In the genomic region with DNA sequence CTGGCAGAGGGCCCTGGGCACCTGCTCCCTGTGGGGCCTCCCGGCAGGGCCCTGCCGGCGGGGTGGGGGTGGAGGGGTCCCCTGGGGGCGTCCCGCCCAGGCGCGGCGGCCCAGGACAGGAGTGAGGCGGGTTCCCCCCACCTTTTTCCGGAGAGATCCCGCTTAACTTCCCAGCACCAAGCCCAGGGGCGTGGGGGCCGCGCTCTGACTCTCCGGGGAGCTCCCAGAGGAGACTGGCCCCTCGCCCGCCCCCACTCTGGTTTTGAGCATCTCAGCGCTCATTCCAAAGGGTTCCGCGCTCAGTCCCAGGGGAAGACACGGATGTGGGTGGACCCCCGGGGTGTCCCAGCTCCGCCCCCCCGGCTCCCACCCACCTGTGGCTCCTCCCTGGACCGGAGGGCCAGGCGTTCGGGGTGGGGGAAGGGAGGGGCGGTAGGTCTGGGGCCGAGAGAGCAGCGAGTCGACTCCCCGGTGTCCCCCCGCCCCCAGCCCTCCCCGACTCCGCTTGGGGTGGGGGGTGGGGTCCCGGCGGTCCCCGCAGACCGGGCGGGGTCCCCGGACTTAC, we compare ENCODE assay signal across 9 cellular contexts. TPM values are rescaled to one million over a fixed set of nuclear protein-coding genes. Genes with fewer than 3 reads are reported as not detected.
A peak's percentile ranks its signal among the peaks of the same experiment; 100 is the strongest.
DNase-seq lines count a peak whose midpoint lies in the region; ATAC-seq, FAIRE-seq and TF ChIP-seq lines count a peak whose summit lies in the region.
"Had no signal": no experiment of that assay in that cellular context is flagged by ENCODE, and none has a peak within 500 bp of the region (broad histone marks: within the 10 kb centered on the region; RNA-seq: fewer than 3 reads in every experiment).

No MANE protein-coding gene starts in this region.

- TF ChIP-seq EP300 in K562 (IDR thresholded peaks at IDR 0.05; ENCODE audit: low read length): no peak

- intact Hi-C loops in K562 (cut with micrococcal nuclease): no loop called here
- intact Hi-C loops in upper lobe of right lung (cut with DNase I): no loop called here

- peak; percentile 15 for DNase-seq in activated CD8-positive, alpha-beta memory T cell treated with anti-CD3 and anti-CD28 coated beads, Interleukin-2, amount 50 U/mL, for 4 hours
- no peak for DNase-seq in activated CD8-positive, alpha-beta memory T cell treated with anti-CD3 and anti-CD28 coated beads, Interleukin-2, amount 50 U/mL, for 48 hours
- DNase-seq in K562 (ENCODE audit: extremely low read depth in 1 of 4, low spot score in 3 of 4): peak in 2 of 4 experiments; percentile 79 to 81
- DNase-seq in lung (ENCODE audit: low spot score): no peak
- DNase-seq in upper lobe of right lung: peak; percentile 59
- no peak for DNase-seq in activated gamma-delta T cell treated with Interleukin-2 at 50 U/mL for 16 hours
- DNase-seq in anterior cingulate cortex (lab: John Stamatoyannopoulos, UW): no peak
- DNase-seq in DMS 273 (lab: John Stamatoyannopoulos, UW; ENCODE audit: unreplicated experiment): no peak

- no peaks in the 10 kb centered on the region for H3K79me2 ChIP-seq in K562 (ENCODE audit: control insufficient read depth, insufficient read depth, low read length)

- H2AFZ ChIP-seq in K562 (ENCODE audit: low read depth, low read length): no peak overlapping the region

- 0 out of 2 replicates have a peak, but pooled peaks cover 9% of the 10 kb centered on the region for H4K20me1 ChIP-seq in K562 (replicated peaks; ENCODE audit: control insufficient read depth, insufficient read depth, low read length)

- no peaks in the 10 kb centered on the region for H3K36me3 ChIP-seq in K562 (ENCODE audit: control insufficient read depth, insufficient read depth, low read length)
- H3K36me3 ChIP-seq in lung (ENCODE audit: control insufficient read depth in 2 of 2, insufficient read depth in 2 of 2, low read length in 2 of 2): no peaks in the 10 kb centered on the region
- no peaks in the 10 kb centered on the region for H3K36me3 ChIP-seq in upper lobe of right lung

- ATAC-seq in K562 (no peak), lung (ENCODE audit: insufficient read depth, low FRiP score) (no peak), upper lobe of right lung (no peak)

- FAIRE-seq in K562 (lab: Jason Lieb, UNC): no peak

- no TSS peak for BruUV-seq in K562 (replicated peaks; lab: Mats Ljungman, UMichigan)

- CTCF ChIA-PET in K562 (lab: Yijun Ruan, JAX; ENCODE audit: low intra/inter-chr PET ratio): no interaction called here

- H3K4me3 ChIP-seq in K562 (0 out of 2 replicates have a peak overlapping the region, but pooled peaks have one; percentile 15), lung (peak overlapping the region; percentile 25), upper lobe of right lung (peak overlapping the region; percentile 48)

- no peak for TF ChIP-seq POLR2A in K562 (conservative IDR thresholded peaks at IDR 0.05)

- H3K4me1 ChIP-seq in K562 (replicated peaks in 1 of 2; ENCODE audit: control insufficient read depth in 2 of 2, insufficient read depth in 2 of 2, low read length in 2 of 2) (peaks cover 3 to 67% of the 10 kb centered on the region in 2 experiments; a peak in 2 of 5 replicates), lung (ENCODE audit: control insufficient read depth in 2 of 2, insufficient read depth in 2 of 2, low read length in 2 of 2) (peaks cover 4 to 6% of the 10 kb centered on the region in 2 donors), upper lobe of right lung (peaks cover 13% of the 10 kb centered on the region)

- H3K9me1 ChIP-seq in K562 (ENCODE audit: control insufficient read depth, insufficient read depth, low read length): no peaks in the 10 kb centered on the region

- WGBS in K562 (ENCODE audit: insufficient coverage, low coverage, missing lambda C conversion rate): 0% methylated on average over 8 of the region's 41 CpGs
- 1 to 2% methylated on average over 32 to 41 of the region's 41 CpGs for WGBS in lung, 2 donors

- H3K9ac ChIP-seq in K562 (ENCODE audit: insufficient read depth in 1 of 2, low read depth in 2 of 2, low read length in 2 of 2): peak overlapping the region in 1 of 2 experiments; percentile 45; a peak in 1 of 4 replicates

- TF ChIP-seq RAD21 in K562 (CRISPR knock-in tag; conservative IDR thresholded peaks at IDR 0.05 in 1 of 2, IDR thresholded peaks at IDR 0.05 in 1 of 2): no peak

- in situ Hi-C loops in K562 (cut with MboI): no loop called here

- no peak overlapping the region for H3K4me2 ChIP-seq in K562 (ENCODE audit: insufficient read depth, low read length)

- H3K27ac ChIP-seq in K562 (ENCODE audit: extremely low read depth, low read depth, low read length) (no peak overlapping the region), lung (ENCODE audit: low read depth in 1 of 2, low read length in 1 of 2) (no peak overlapping the region), upper lobe of right lung (no peak overlapping the region)

- H3K27me3 ChIP-seq in K562 (ENCODE audit: control insufficient read depth in 2 of 2, insufficient read depth in 2 of 2, low read length in 2 of 2): peaks cover 31 to 66% of the 10 kb centered on the region in 2 experiments; a peak in 4 of 5 replicates
- H3K27me3 ChIP-seq in lung (ENCODE audit: control insufficient read depth, insufficient read depth): peaks cover 11% of the 10 kb centered on the region
- peaks cover 28% of the 10 kb centered on the region for H3K27me3 ChIP-seq in upper lobe of right lung

- POLR2A ChIA-PET in K562 (lab: Yijun Ruan, JAX): no interaction called here

- no peak for TF ChIP-seq CTCF in K562 (IDR thresholded peaks at IDR 0.05 in 2 of 3, conservative IDR thresholded peaks at IDR 0.05 in 1 of 3; ENCODE audit: insufficient read depth in 2 of 3, low read depth in 1 of 3, low read length in 3 of 3)
- TF ChIP-seq CTCF in lung (IDR thresholded peaks at IDR 0.05; ENCODE audit: control extremely low read depth, extremely low read depth): no peak
- no peak for TF ChIP-seq CTCF in upper lobe of right lung (IDR thresholded peaks at IDR 0.05)

- no peaks in the 10 kb centered on the region for H3K9me3 ChIP-seq in K562 (replicated peaks; ENCODE audit: control insufficient read depth, insufficient read depth, low read depth, low read length)
- H3K9me3 ChIP-seq in lung (ENCODE audit: control insufficient read depth in 2 of 2, insufficient read depth in 1 of 2, low read length in 1 of 2): peaks cover 0 to 6% of the 10 kb centered on the region in 2 donors
- no peaks in the 10 kb centered on the region for H3K9me3 ChIP-seq in upper lobe of right lung

TF ChIP-seq in K562, 482 proteins besides CTCF, POLR2A, EP300 and RAD21:
- TF ChIP-seq EGR1 (conservative IDR thresholded peaks at IDR 0.05): 0 out of 2 replicates have a peak, but pooled peaks have one; percentile 12
- TF ChIP-seq POLR2AphosphoS5 (IDR thresholded peaks at IDR 0.05; ENCODE audit: control insufficient read depth, insufficient read depth, low read depth, low read length): no peak

RNA-seq across cellular contexts. Expression of gene C2CD4C, which starts 0.4 kb away (rescaled TPM):
- 0.25 and 0.49 TPM in 2 replicates for total RNA-seq in K562 (2011; cell fraction: chromatin; rRNA removed; ENCODE audit: low replicate concordance)
- total RNA-seq in K562 (2011; cell fraction: nucleolus; rRNA removed): 0.13 and 0.67 TPM in 2 replicates
- 0.15 TPM in 2 replicates for total RNA-seq in K562 (2011; cell fraction: nucleoplasm; rRNA removed)
- total RNA-seq in K562 (2014; rRNA removed) (not detected in 2 replicates), K562 (2014; rRNA removed; fragmentation: Illumina TruSeq; extraction: Trizol) (not detected in 2 replicates), K562 (2015; rRNA removed; fragmentation: Illumina TruSeq; extraction: Trizol) (not detected in 2 replicates), K562 (2021) (not detected in 2 replicates), lung (1 to 10 TPM in 1 of 2 donors, under 1 TPM in 1; 0.88 to 1.4 TPM), upper lobe of right lung (2.6 TPM)
- polyA plus RNA-seq in K562 (2011; rRNA removed) (0.01 and 0.07 TPM in 2 replicates), K562 (2014; fragmentation: Illumina TruSeq; extraction: Trizol) (not detected in 2 replicates), K562 (2014; fragmentation: Nextera tagmentation; extraction: Ambion mirVana) (not detected), K562 (2014; rRNA removed) (0.07 and 0.16 TPM in 2 replicates), lung (1 to 10 TPM; 1.2 TPM)
- polyA plus RNA-seq in K562 (2011; cell fraction: cytosol; rRNA removed): 0.04 and 0.10 TPM in 2 replicates
- polyA plus RNA-seq in K562 (2011; cell fraction: nucleus; rRNA removed): 0.44 and 0.68 TPM in 2 replicates
- not detected in 2 replicates for polyA plus RNA-seq in K562 (2012)
- polyA minus RNA-seq in K562 (2011; rRNA and poly(A)+ RNA removed): not detected in 2 replicates
- not detected in 2 replicates for polyA minus RNA-seq in K562 (2011; cell fraction: cytosol; rRNA and poly(A)+ RNA removed)
- 0.13 TPM in 1 of 2 replicates, not detected in the other for polyA minus RNA-seq in K562 (2011; cell fraction: nucleus; rRNA and poly(A)+ RNA removed)
- total RNA-seq: T-helper 1 cell treated with Interleukin-12 subunit alpha and Interleukin-12 subunit beta and Interleukin-4 antibody, amounts not matched to agents 30 ng/mL and 1 ng/mL, for 36 hours had no signal

RNA-seq across cellular contexts. Expression of gene SHC2, which starts 52.3 kb away (rescaled TPM):
- total RNA-seq in K562 (2011; cell fraction: chromatin; rRNA removed; ENCODE audit: low replicate concordance): 0.86 and 2.4 TPM in 2 replicates
- 1.1 and 1.3 TPM in 2 replicates for total RNA-seq in K562 (2011; cell fraction: nucleolus; rRNA removed)
- 0.88 and 1.6 TPM in 2 replicates for total RNA-seq in K562 (2011; cell fraction: nucleoplasm; rRNA removed)
- 0.14 TPM in 1 of 2 replicates, not detected in the other for total RNA-seq in K562 (2014; rRNA removed)
- not detected in 2 replicates for total RNA-seq in K562 (2014; rRNA removed; fragmentation: Illumina TruSeq; extraction: Trizol)
- total RNA-seq in K562 (2015; rRNA removed; fragmentation: Illumina TruSeq; extraction: Trizol): not detected in 2 replicates
- total RNA-seq in K562 (2021): 0.16 and 0.20 TPM in 2 replicates
- 0.36 and 1.3 TPM in 2 replicates for polyA plus RNA-seq in K562 (2011; rRNA removed)
- 0.49 and 0.64 TPM in 2 replicates for polyA plus RNA-seq in K562 (2011; cell fraction: cytosol; rRNA removed)
- polyA plus RNA-seq in K562 (2011; cell fraction: nucleus; rRNA removed): 7.4 and 7.9 TPM in 2 replicates
- 0.16 and 2.0 TPM in 2 replicates for polyA plus RNA-seq in K562 (2012)
- polyA plus RNA-seq in K562 (2014; fragmentation: Illumina TruSeq; extraction: Trizol): not detected in 2 replicates
- not detected for polyA plus RNA-seq in K562 (2014; fragmentation: Nextera tagmentation; extraction: Ambion mirVana)
- polyA plus RNA-seq in K562 (2014; rRNA removed): 0.15 TPM in 1 of 2 replicates, not detected in the other
- polyA minus RNA-seq in K562 (2011; rRNA and poly(A)+ RNA removed): 0.36 and 0.53 TPM in 2 replicates
- 0.55 and 0.76 TPM in 2 replicates for polyA minus RNA-seq in K562 (2011; cell fraction: cytosol; rRNA and poly(A)+ RNA removed)
- polyA minus RNA-seq in K562 (2011; cell fraction: nucleus; rRNA and poly(A)+ RNA removed): 0.89 and 0.94 TPM in 2 replicates
- 10 to 100 TPM; 13.2 to 15.9 TPM for total RNA-seq in lung
- 10 to 100 TPM; 11.2 to 23.1 TPM for polyA plus RNA-seq in lung
- total RNA-seq in upper lobe of right lung: 37.8 TPM
- total RNA-seq: T-helper 1 cell treated with Interleukin-12 subunit alpha and Interleukin-12 subunit beta and Interleukin-4 antibody, amounts not matched to agents 30 ng/mL and 1 ng/mL, for 36 hours had no signal

Comparison
In these comparisons a context has a peak if more than half of its experiments do, and no peak if none do; other contexts are left out.
1. DNase-seq: peak in activated CD8-positive, alpha-beta memory T cell treated with anti-CD3 and anti-CD28 coated beads, Interleukin-2, amount 50 U/mL, for 4 hours (single experiment) and upper lobe of right lung (single experiment); none in activated CD8-positive, alpha-beta memory T cell treated with anti-CD3 and anti-CD28 coated beads, Interleukin-2, amount 50 U/mL, for 48 hours (single experiment), lung (single experiment), activated gamma-delta T cell treated with Interleukin-2 at 50 U/mL for 16 hours (single experiment), anterior cingulate cortex (0 of 58) and DMS 273 (single experiment).
2. RNA of gene SHC2, which starts 52.3 kb away (total RNA-seq): 37.8 TPM in upper lobe of right lung (single experiment) and 13.2 to 15.9 TPM in lung; 0.14 to 2.4 TPM in K562; every median in the first group is over 4 times any median in the second.
3. Peak in every context shown above with its lines, with median percentiles within 50 percentile points of each other: H3K4me3 ChIP-seq.